In genomic region chr17:44385287-44386181, GRCh38 we compare ENCODE assay signal across 8 cellular contexts. TPM values are rescaled to one million over a fixed set of nuclear protein-coding genes. Genes with fewer than 3 reads are reported as not detected.
DNase-seq lines count a peak whose midpoint lies in the region; ATAC-seq and TF ChIP-seq lines count a peak whose summit lies in the region.

No MANE protein-coding gene starts in this region.

- TF ChIP-seq CTCF in HFF-Myc (IDR thresholded peaks at IDR 0.05; ENCODE audit: low read depth, low read length, missing control alignments) (peak; percentile 17), lung (IDR thresholded peaks at IDR 0.05; ENCODE audit: control extremely low read depth, extremely low read depth) (no peak)

- H3K4me3 ChIP-seq in HFF-Myc (replicated peaks; ENCODE audit: low read depth, low read length), result peak overlapping the region; percentile 48
- H3K4me3 ChIP-seq in lung, result peak overlapping the region; percentile 36

- H3K36me3 ChIP-seq in lung (ENCODE audit: control insufficient read depth in 2 of 2, insufficient read depth in 2 of 2, low read length in 2 of 2), result no peaks in the 10 kb centered on the region

- H3K27me3 Mint-ChIP-seq in activated CD4-positive, alpha-beta memory T cell treated with anti-CD3 and anti-CD28 coated beads for 36 hours, result peaks cover 18% of the 10 kb centered on the region

- POLR2A ChIA-PET in activated CD4-positive, alpha-beta memory T cell treated with anti-CD3 and anti-CD28 coated beads for 36 hours (lab: Charles Lee), result interaction anchor here (0.7 to 1.2 kb wide), 2 partner anchors 9 to 18 kb away, joined by 3 to 4 read pairs; no protein-coding TSS in a partner anchor

- no peaks in the 10 kb centered on the region for H3K36me3 Mint-ChIP-seq in activated CD4-positive, alpha-beta memory T cell treated with anti-CD3 and anti-CD28 coated beads for 36 hours

- H3K9me3 ChIP-seq in lung (ENCODE audit: control insufficient read depth in 2 of 2, insufficient read depth in 1 of 2, low read length in 1 of 2), result no peaks in the 10 kb centered on the region

- peaks cover 0 to 12% of the 10 kb centered on the region in 2 donors for H3K4me1 ChIP-seq in lung (ENCODE audit: control insufficient read depth in 2 of 2, insufficient read depth in 2 of 2, low read length in 2 of 2)

- peaks cover 10% of the 10 kb centered on the region for H3K4me1 Mint-ChIP-seq in activated CD4-positive, alpha-beta memory T cell treated with anti-CD3 and anti-CD28 coated beads for 36 hours (ENCODE audit: low read depth)

- WGBS in lung, 2 donors, result 6 to 8% methylated on average over 61 to 68 of the region's 68 CpGs

- intact Hi-C loops in activated CD4-positive, alpha-beta memory T cell treated with anti-CD3 and anti-CD28 coated beads for 36 hours (cut with micrococcal nuclease), result loop anchor here (5.0 kb wide), 1 partner anchor 117 kb away; the partner anchor contains the start of gene GPATCH8

- no peak overlapping the region for H3K27ac ChIP-seq in lung (ENCODE audit: low read depth in 1 of 2, low read length in 1 of 2)

- DNase-seq in COLO668 (lab: John Stamatoyannopoulos, UW; ENCODE audit: unreplicated experiment) (peak; percentile 19), HFF-Myc (ENCODE audit: extremely low read depth, low read depth) (peak; percentile 22), NCI-H510A (lab: John Stamatoyannopoulos, UW) (peak; percentile 75), ecto neural progenitor cell (ENCODE audit: low spot score) (peak; percentile 98), lung (ENCODE audit: low spot score) (peak; percentile 78)
- DNase-seq in activated CD4-positive, alpha-beta memory T cell treated with anti-CD3 and anti-CD28 coated beads for 36 hours, result peak; percentile 95
- peak; percentile 74 to 86 (median 79) for DNase-seq in stimulated activated CD4-positive, alpha-beta T cell treated with anti-CD3 and anti-CD28 coated beads, TNF-alpha, amount 100 ng/mL, for 24 hours (ENCODE audit: low read depth in 3 of 3)

- H3K27ac Mint-ChIP-seq in activated CD4-positive, alpha-beta memory T cell treated with anti-CD3 and anti-CD28 coated beads for 36 hours, result no peak overlapping the region

- no peaks in the 10 kb centered on the region for H3K9me3 Mint-ChIP-seq in activated CD4-positive, alpha-beta memory T cell treated with anti-CD3 and anti-CD28 coated beads for 36 hours

- H3K4me3 Mint-ChIP-seq in activated CD4-positive, alpha-beta memory T cell treated with anti-CD3 and anti-CD28 coated beads for 36 hours, result peak overlapping the region; percentile 58

- CTCF ChIA-PET in activated CD4-positive, alpha-beta memory T cell treated with anti-CD3 and anti-CD28 coated beads for 36 hours (lab: Charles Lee), result interaction anchor here (0.7 to 3.0 kb wide), 7 partner anchors 9 to 138 kb away, joined by 3 to 11 read pairs (median 4); partner anchors contain the start of genes FAM171A2 and GRN

- H3K27me3 ChIP-seq in lung (ENCODE audit: control insufficient read depth, insufficient read depth), result no peaks in the 10 kb centered on the region

- ATAC-seq in lung (ENCODE audit: insufficient read depth, low FRiP score), result peak; percentile 90
- no peak for ATAC-seq in GM19467 (IDR thresholded peaks at IDR 0.05; ENCODE audit: unreplicated experiment)

RNA-seq across cellular contexts. Expression of gene ITGA2B, which starts 3.9 kb away (rescaled TPM):
- 1 to 10 TPM; 1.0 to 1.4 TPM for total RNA-seq in activated CD4-positive, alpha-beta memory T cell treated with anti-CD3 and anti-CD28 coated beads for 36 hours
- 1 to 10 TPM; 2.1 to 9.2 TPM for total RNA-seq in lung
- polyA plus RNA-seq in lung, result 1 to 10 TPM; 1.4 to 6.3 TPM

RNA-seq across cellular contexts. Expression of gene FAM171A2, which starts 21.9 kb away (rescaled TPM):
- total RNA-seq in activated CD4-positive, alpha-beta memory T cell treated with anti-CD3 and anti-CD28 coated beads for 36 hours, result under 1 TPM; 0.19 to 0.21 TPM
- 1 to 10 TPM; 1.1 to 8.0 TPM for total RNA-seq in lung
- under 1 TPM; 0.47 TPM for polyA plus RNA-seq in lung

RNA-seq across cellular contexts. Expression of gene GRN, which starts 40.4 kb away (rescaled TPM):
- 10 to 100 TPM; 59.7 to 62.4 TPM for total RNA-seq in activated CD4-positive, alpha-beta memory T cell treated with anti-CD3 and anti-CD28 coated beads for 36 hours
- total RNA-seq in lung, result 100 to 1,000 TPM; 300 to 753 TPM
- polyA plus RNA-seq in lung, result 100 to 1,000 TPM; 160 to 719 TPM

Comparison
In these comparisons a context has a peak if more than half of its experiments do, and no peak if none do; other contexts are left out.
1. DNase-seq: peak in every context shown above with its lines; median percentile 98 in ecto neural progenitor cell; 95 in activated CD4-positive, alpha-beta memory T cell treated with anti-CD3 and anti-CD28 coated beads for 36 hours; 79 in stimulated activated CD4-positive, alpha-beta T cell treated with anti-CD3 and anti-CD28 coated beads, TNF-alpha, amount 100 ng/mL, for 24 hours; 78 in lung; 75 in NCI-H510A; 22 in HFF-Myc; 19 in COLO668.
2. RNA of gene GRN, which starts 40.4 kb away (total RNA-seq): 300 to 753 TPM in lung; 59.7 to 62.4 TPM in activated CD4-positive, alpha-beta memory T cell treated with anti-CD3 and anti-CD28 coated beads for 36 hours; every median in the first group is over 4 times any median in the second.